8 cellular contexts compared by ENCODE assay signal in the genomic region with DNA sequence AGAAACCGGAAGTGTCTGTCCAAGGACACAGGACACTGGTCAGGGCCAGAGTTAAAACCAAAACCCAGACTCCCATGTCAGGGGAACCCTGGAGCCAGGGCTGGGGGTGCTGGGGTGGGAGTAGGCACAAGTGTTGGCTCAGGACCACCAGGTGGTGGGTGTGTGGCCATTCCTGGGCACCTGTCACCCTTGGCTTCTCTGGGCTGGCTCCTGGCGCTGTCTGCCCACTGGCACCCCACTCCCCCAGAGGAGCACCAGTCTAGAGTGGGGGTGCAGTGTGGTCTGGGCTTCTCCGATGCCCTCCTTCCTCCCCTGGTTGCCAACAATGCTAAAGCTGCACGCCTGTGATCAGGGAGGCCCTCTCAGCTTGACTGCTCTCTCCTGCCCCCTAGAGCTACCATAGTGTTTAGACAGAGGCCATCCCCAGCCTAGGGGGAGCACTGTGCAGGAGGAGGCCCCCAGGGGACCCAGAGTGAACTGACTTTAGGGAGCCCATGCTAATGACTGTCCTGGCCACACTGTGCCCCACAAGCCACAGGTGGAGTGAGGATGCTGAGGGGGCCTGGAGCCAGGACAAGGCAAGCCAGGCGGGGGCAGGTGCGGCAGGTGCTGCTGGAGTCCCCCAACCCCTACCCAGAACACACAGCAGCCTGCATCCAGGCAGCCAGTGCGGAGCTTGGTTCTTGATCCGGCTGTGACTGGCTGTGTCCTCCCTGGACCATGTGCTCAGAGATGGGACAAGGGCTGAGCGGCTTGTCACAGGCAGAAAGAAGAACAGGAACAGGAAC. TPM values are rescaled to one million over a fixed set of nuclear protein-coding genes. Genes with fewer than 3 reads are reported as not detected.
DNase-seq lines count a peak whose midpoint lies in the region; ATAC-seq and TF ChIP-seq lines count a peak whose summit lies in the region.

No MANE protein-coding gene starts in this region.

- ATAC-seq in GM18868 (IDR thresholded peaks at IDR 0.05; ENCODE audit: unreplicated experiment) (peak; percentile 69), HG03442 (IDR thresholded peaks at IDR 0.05; ENCODE audit: unreplicated experiment) (peak; percentile 63), HG03520 (IDR thresholded peaks at IDR 0.05; ENCODE audit: unreplicated experiment) (no peak)

- no peaks in the 10 kb centered on the region for H3K9me3 Mint-ChIP-seq in Calu3 (ENCODE audit: low read depth, unreplicated experiment)
- no peaks in the 10 kb centered on the region for H3K9me3 Mint-ChIP-seq in T-helper 2 cell treated with Interferon-gamma antibody and Interleukin-4, amounts not matched to agents 5 μg/mL and 100 μg/mL, for 36 hours

- BruUV-seq in Calu3 (replicated peaks; lab: Mats Ljungman, UMichigan) = no TSS peak

- intact Hi-C loops in Calu3 (cut with micrococcal nuclease; ENCODE audit: unreplicated experiment) = no loop called here

- H3K36me3 ChIP-seq in fibroblast of lung (ENCODE audit: control insufficient read depth, insufficient read depth, low read length) = no peaks in the 10 kb centered on the region

- H3K4me1 ChIP-seq in fibroblast of lung (ENCODE audit: control insufficient read depth, extremely low read depth, insufficient read depth, low read length) = no peaks in the 10 kb centered on the region

- no peak overlapping the region for H2AFZ ChIP-seq in fibroblast of lung (ENCODE audit: low read length)

- TF ChIP-seq CTCF in Calu3 (IDR thresholded peaks at IDR 0.05; ENCODE audit: unreplicated experiment) = peak; percentile 33
- TF ChIP-seq CTCF in fibroblast of lung (conservative IDR thresholded peaks at IDR 0.05 in 1 of 2, IDR thresholded peaks at IDR 0.05 in 1 of 2; ENCODE audit: low read depth in 1 of 2, low read length in 2 of 2) = peak; percentile 36 to 39

- H3K4me3 ChIP-seq in fibroblast of lung (replicated peaks in 1 of 4; ENCODE audit: control extremely low read depth in 1 of 4, insufficient read depth in 1 of 4, low read depth in 3 of 4, low read length in 4 of 4) = no peak overlapping the region

- no peaks in the 10 kb centered on the region for H3K27me3 ChIP-seq in fibroblast of lung (ENCODE audit: control insufficient read depth, insufficient read depth, low read length)

- H3K4me3 Mint-ChIP-seq in Calu3 (ENCODE audit: low read depth, unreplicated experiment) = no peak overlapping the region
- H3K4me3 Mint-ChIP-seq in T-helper 2 cell treated with Interferon-gamma antibody and Interleukin-4, amounts not matched to agents 5 μg/mL and 100 μg/mL, for 36 hours = no peak overlapping the region

- H3K27ac ChIP-seq in fibroblast of lung (ENCODE audit: insufficient read depth, low read length) = no peak overlapping the region

- H3K27me3 Mint-ChIP-seq in Calu3 (ENCODE audit: unreplicated experiment) = peaks cover 26% of the 10 kb centered on the region
- H3K27me3 Mint-ChIP-seq in T-helper 2 cell treated with Interferon-gamma antibody and Interleukin-4, amounts not matched to agents 5 μg/mL and 100 μg/mL, for 36 hours (ENCODE audit: low read depth) = no peaks in the 10 kb centered on the region

- DNase-seq in Calu3 (peak; percentile 53), fibroblast of lung (ENCODE audit: low read depth in 2 of 2) (peak in 1 of 2 donors; percentile 3), pons (ENCODE audit: low spot score) (peak; percentile 32), amniotic stem cell (lab: John Stamatoyannopoulos, UW) (no peak)
- no peak for DNase-seq in T-helper 2 cell treated with Interferon-gamma antibody and Interleukin-4, amounts not matched to agents 5 μg/mL and 100 μg/mL, for 36 hours (ENCODE audit: low spot score)

- no peaks in the 10 kb centered on the region for H4K20me1 ChIP-seq in fibroblast of lung (ENCODE audit: control insufficient read depth, extremely low read depth, insufficient read depth, low read length)

- H3K36me3 Mint-ChIP-seq in Calu3 (ENCODE audit: insufficient read depth, unreplicated experiment) = no peaks in the 10 kb centered on the region
- no peaks in the 10 kb centered on the region for H3K36me3 Mint-ChIP-seq in T-helper 2 cell treated with Interferon-gamma antibody and Interleukin-4, amounts not matched to agents 5 μg/mL and 100 μg/mL, for 36 hours (ENCODE audit: low read depth)

- no peaks in the 10 kb centered on the region for H3K9me3 ChIP-seq in fibroblast of lung (ENCODE audit: control insufficient read depth, insufficient read depth, low read depth, low read length)

- no peak overlapping the region for H3K4me2 ChIP-seq in fibroblast of lung (ENCODE audit: extremely low read depth, insufficient read depth, low read length)

- H3K9ac ChIP-seq in fibroblast of lung (ENCODE audit: insufficient read depth, low read length) = no peak overlapping the region

- no peaks in the 10 kb centered on the region for H3K79me2 ChIP-seq in fibroblast of lung (ENCODE audit: control insufficient read depth, insufficient read depth, low read length)

- H3K27ac Mint-ChIP-seq in Calu3 (ENCODE audit: unreplicated experiment) = no peak overlapping the region
- peak overlapping the region; percentile 32 for H3K27ac Mint-ChIP-seq in T-helper 2 cell treated with Interferon-gamma antibody and Interleukin-4, amounts not matched to agents 5 μg/mL and 100 μg/mL, for 36 hours

- H3K4me1 Mint-ChIP-seq in Calu3 (ENCODE audit: low read depth, unreplicated experiment) = peaks cover 16% of the 10 kb centered on the region
- H3K4me1 Mint-ChIP-seq in T-helper 2 cell treated with Interferon-gamma antibody and Interleukin-4, amounts not matched to agents 5 μg/mL and 100 μg/mL, for 36 hours (ENCODE audit: low read depth) = no peaks in the 10 kb centered on the region

- CTCF ChIA-PET in Calu3 (lab: Charles Lee) = interaction anchor here (0.6 to 1.9 kb wide), 4 partner anchors 10 to 51 kb away, joined by 3 to 6 read pairs (median 3); no protein-coding TSS in a partner anchor

RNA-seq across cellular contexts. Expression of gene RASGEF1A, which starts 11.0 kb away (rescaled TPM):
- total RNA-seq in Calu3 (2022) (1.0 and 1.4 TPM in 2 replicates), fibroblast of lung (6.2 and 9.2 TPM in 2 replicates)
- polyA plus RNA-seq in fibroblast of lung = 0.41 and 1.8 TPM in 2 replicates
- polyA plus RNA-seq in fibroblast of lung (2012) = 0.44 and 1.3 TPM in 2 replicates
- 2.9 TPM in 1 of 2 replicates, not detected in the other for polyA minus RNA-seq in fibroblast of lung (ENCODE audit: low replicate concordance)

Comparison
In these comparisons a context has a peak if more than half of its experiments do, and no peak if none do; other contexts are left out.
1. DNase-seq: peak in Calu3 (single experiment) and pons (single experiment); none in T-helper 2 cell treated with Interferon-gamma antibody and Interleukin-4, amounts not matched to agents 5 μg/mL and 100 μg/mL, for 36 hours (single experiment) and amniotic stem cell (single experiment).